Comparison of ENCODE assay signal across 8 cellular contexts in genomic region chr19:29665215-29665825, GRCh38. TPM values are rescaled to one million over a fixed set of nuclear protein-coding genes. Genes with fewer than 3 reads are reported as not detected.
DNase-seq lines count a peak whose midpoint lies in the region; ATAC-seq, FAIRE-seq and TF ChIP-seq lines count a peak whose summit lies in the region.

TSS of gene PLEKHF1 (plus strand) at chr19:29665461. CDS start at chr19:29673840, 8,379 bp downstream.

- H3K4me3 ChIP-seq in SJSA1 (peak within 1 kb of the TSS; percentile 95), neuronal stem cell (ENCODE audit: low read length in 2 of 2) (peak within 1 kb of the TSS; percentile 63 to 84)

- no CpG with 5 or more reads among the region's 75 CpGs for WGBS in neuronal stem cell (ENCODE audit: extremely low coverage in 2 of 2, insufficient read length in 2 of 2, insufficient replicate concordance in 1 of 2), 2 donors

- H2AFZ ChIP-seq in neuronal stem cell (ENCODE audit: low read length) = peak within 1 kb of the TSS; percentile 98

- H3K27ac ChIP-seq in SJSA1 = no peak within 1 kb of the TSS
- no peak within 1 kb of the TSS for H3K27ac ChIP-seq in neuronal stem cell (replicated peaks; ENCODE audit: low read length)

- FAIRE-seq in frontal cortex (lab: Jason Lieb, UNC) = no peak

- no peak within 1 kb of the TSS for H4K8ac ChIP-seq in neuronal stem cell (ENCODE audit: low read depth, low read length)

- H4K91ac ChIP-seq in neuronal stem cell (ENCODE audit: low read depth, low read length, poor library complexity) = no peak within 1 kb of the TSS

- peaks cover 56% of the 10 kb centered on the region for H3K4me1 ChIP-seq in SJSA1 (replicated peaks)
- H3K4me1 ChIP-seq in neuronal stem cell (ENCODE audit: control insufficient read depth in 2 of 2, insufficient read depth in 1 of 2, low read depth in 1 of 2, low read length in 2 of 2) = peaks cover 11 to 12% of the 10 kb centered on the region in 2 donors

- H3K9me3 ChIP-seq in SJSA1 (replicated peaks) = peaks cover 4% of the 10 kb centered on the region; the same call in 1 of the 2 replicates
- no peaks in the 10 kb centered on the region for H3K9me3 ChIP-seq in neuronal stem cell (replicated peaks in 1 of 2; ENCODE audit: control insufficient read depth in 2 of 2, insufficient read depth in 1 of 2, low read depth in 1 of 2, low read length in 2 of 2)

- DNase-seq in EH (ENCODE audit: low read depth) (peak; percentile 79), HuH-7.5 (ENCODE audit: low spot score) (peak; percentile 91), SJSA1 (ENCODE audit: low read depth in 1 of 2, low spot score in 2 of 2) (peak; percentile 80 to 83), frontal cortex (ENCODE audit: low spot score in 2 of 2) (peak; percentile 95 to 96), neuronal stem cell (ENCODE audit: low spot score) (peak; percentile 85)
- peak; percentile 68 for DNase-seq in activated gamma-delta T cell treated with anti-CD3 and anti-CD28 coated beads, Interleukin-2, amount 50 U/mL, for 16 hours (ENCODE audit: low read depth)

- H3K27me3 ChIP-seq in SJSA1 (replicated peaks) (no peaks in the 10 kb centered on the region), neuronal stem cell (ENCODE audit: control insufficient read depth in 3 of 3, insufficient read depth in 3 of 3, low read depth in 1 of 3, low read length in 3 of 3) (peaks cover 2 to 44% (median 25%) of the 10 kb centered on the region in 3 experiments)

- no peaks in the 10 kb centered on the region for H3K79me1 ChIP-seq in neuronal stem cell (ENCODE audit: low read depth, low read length)

- peak within 1 kb of the TSS; percentile 56 for H3K23ac ChIP-seq in neuronal stem cell (ENCODE audit: low read depth, low read length, poor library complexity)

- peak within 1 kb of the TSS; percentile 90 for H2BK120ac ChIP-seq in neuronal stem cell (ENCODE audit: low read depth, low read length)

- H3K36me3 ChIP-seq in SJSA1 = peaks cover 10% of the 10 kb centered on the region
- H3K36me3 ChIP-seq in neuronal stem cell (replicated peaks in 1 of 2; ENCODE audit: control insufficient read depth in 2 of 2, insufficient read depth in 2 of 2, low read length in 2 of 2) = no peaks in the 10 kb centered on the region

- no peak within 1 kb of the TSS for H2BK5ac ChIP-seq in neuronal stem cell (ENCODE audit: low read length)

- H3K14ac ChIP-seq in neuronal stem cell (ENCODE audit: low read length) = no peak within 1 kb of the TSS

- TF ChIP-seq CTCF in subcutaneous adipose tissue (IDR thresholded peaks at IDR 0.05; ENCODE audit: low read depth) = no peak

- peak within 1 kb of the TSS; percentile 62 for H2BK15ac ChIP-seq in neuronal stem cell (ENCODE audit: low read length)

- H3K9ac ChIP-seq in neuronal stem cell (ENCODE audit: low read depth, low read length, poor library complexity) = peak within 1 kb of the TSS; percentile 67

- peak; percentile 78 for ATAC-seq in GM21528 (IDR thresholded peaks at IDR 0.05; ENCODE audit: low FRiP score, unreplicated experiment)

- peak within 1 kb of the TSS; percentile 92 for H3K18ac ChIP-seq in neuronal stem cell (ENCODE audit: low read length)

- peak within 1 kb of the TSS; percentile 18 for H2AK5ac ChIP-seq in neuronal stem cell (ENCODE audit: low read depth, low read length)

- H3K4me2 ChIP-seq in neuronal stem cell (ENCODE audit: insufficient read depth, low read length, poor library complexity, severe bottlenecking) = peak within 1 kb of the TSS; percentile 96

- H3K4ac ChIP-seq in neuronal stem cell (ENCODE audit: low read length) = no peak within 1 kb of the TSS

- H2BK12ac ChIP-seq in neuronal stem cell (ENCODE audit: low read length) = no peak within 1 kb of the TSS

RNA-seq across cellular contexts. Expression of gene PLEKHF1, which starts in this region (rescaled TPM):
- 7.2 and 8.0 TPM in 2 replicates for total RNA-seq in SJSA1 (2014; rRNA removed; shearing (Covaris generic))
- total RNA-seq in frontal cortex = 2.0 TPM
- polyA plus RNA-seq in neuronal stem cell (2013, experiment 1 of 2) = 1.0 TPM
- polyA plus RNA-seq in neuronal stem cell (2013, experiment 2 of 2) = 0.96 TPM
- 10 to 100 TPM; 18.1 to 51.6 (median 34.9) TPM for total RNA-seq in subcutaneous adipose tissue
